Comparison of ENCODE assay signal across 38 cellular contexts in genomic region chr4:151895671-151896070, GRCh38.
"Had no signal": no experiment of that assay in that cellular context is flagged by ENCODE, and none has a peak within 500 bp of the region (broad histone marks: within the 10 kb centered on the region; RNA-seq: fewer than 3 reads in every experiment).

No MANE protein-coding gene starts in this region.

- H3K4me1 ChIP-seq: adrenal gland, ascending aorta, body of pancreas, breast epithelium had no signal

- DNase-seq: activated effector memory CD4-positive, alpha-beta T cell treated with anti-CD3 and anti-CD28 coated beads, Interleukin-2, amount 50 U/mL, for 16 hours; activated effector memory CD4-positive, alpha-beta T cell treated with Interleukin-2 at 50 U/mL for 16 hours; activated gamma-delta T cell; activated gamma-delta T cell treated with Interleukin-2 at 50 U/mL for 16 hours; activated naive CD4-positive, alpha-beta T cell; activated naive CD4-positive, alpha-beta T cell treated with anti-CD3 and anti-CD28 coated beads for 36 hours; activated naive CD4-positive, alpha-beta T cell treated with anti-CD3 and anti-CD28 coated beads, Interleukin-2, amount 10 ng/mL, durations not matched to agents 7 days and 5 days; activated naive CD4-positive, alpha-beta T cell treated with anti-CD3 and anti-CD28 coated beads, Interleukin-2, amount 50 U/mL, for 16 hours; activated naive CD4-positive, alpha-beta T cell treated with Interleukin-2 at 50 U/mL for 16 hours; activated naive CD8-positive, alpha-beta T cell treated with anti-CD3 and anti-CD28 coated beads for 36 hours; activated naive CD8-positive, alpha-beta T cell treated with anti-CD3 and anti-CD28 coated beads, Interleukin-2, amount 10 ng/mL, durations not matched to agents 7 days and 5 days; activated naive CD8-positive, alpha-beta T cell treated with anti-CD3 and anti-CD28 coated beads, Interleukin-2, amount 50 U/mL, for 24 hours; activated T-cell treated with anti-CD3 and anti-CD28 coated beads, Interleukin-2, amount 50 U/mL, for 1 hour; activated T-cell treated with anti-CD3 and anti-CD28 coated beads, Interleukin-2, amount 50 U/mL, for 24 hours; activated T-cell treated with anti-CD3 and anti-CD28 coated beads, Interleukin-2, amount 50 U/mL, for 4 hours; activated T-cell treated with anti-CD3 and anti-CD28 coated beads, Interleukin-2, amount 50 U/mL, for 48 hours; activated T-cell treated with anti-CD3 and anti-CD28 coated beads, Interleukin-2, amount 50 U/mL, for 72 hours; adrenal gland; amniotic stem cell; amygdala; anterior cingulate cortex; aorta; body of pancreas; brain microvascular endothelial cell; caudate nucleus; central memory CD4-positive, alpha-beta T cell; cerebellar nuclear complex had no signal

- H3K36me3 ChIP-seq: adrenal gland, ascending aorta, brain microvascular endothelial cell, breast epithelium, cardiac muscle cell had no signal

- H3K27me3 Mint-ChIP-seq: activated naive CD4-positive, alpha-beta T cell treated with anti-CD3 and anti-CD28 coated beads, Interleukin-2, amount 50 U/mL, for 24 hours; activated naive CD8-positive, alpha-beta T cell; activated naive CD8-positive, alpha-beta T cell treated with anti-CD3 and anti-CD28 coated beads for 36 hours; activated naive CD8-positive, alpha-beta T cell treated with anti-CD3 and anti-CD28 coated beads, Interleukin-2, amount 10 ng/mL, durations not matched to agents 7 days and 5 days; activated naive CD8-positive, alpha-beta T cell treated with anti-CD3 and anti-CD28 coated beads, Interleukin-2, amount 50 U/mL, for 24 hours; activated T-cell treated with anti-CD3 and anti-CD28 coated beads, Interleukin-2, amount 50 U/mL, for 24 hours; activated T-helper 17 cell treated with anti-CD3 and anti-CD28 coated beads, Interleukin-2, amount 50 U/mL, for 72 hours; central memory CD8-positive, alpha-beta T cell had no signal

- H3K27ac Mint-ChIP-seq: activated naive CD4-positive, alpha-beta T cell treated with anti-CD3 and anti-CD28 coated beads for 36 hours; activated naive CD4-positive, alpha-beta T cell treated with anti-CD3 and anti-CD28 coated beads, Interleukin-2, amount 10 ng/mL, durations not matched to agents 7 days and 5 days; activated naive CD4-positive, alpha-beta T cell treated with anti-CD3 and anti-CD28 coated beads, Interleukin-2, amount 50 U/mL, for 24 hours; activated naive CD4-positive, alpha-beta T cell treated with anti-CD3 and anti-CD28 coated beads, Interleukin-2, amount 50 U/mL, for 72 hours; activated naive CD8-positive, alpha-beta T cell; activated naive CD8-positive, alpha-beta T cell treated with anti-CD3 and anti-CD28 coated beads for 36 hours; activated naive CD8-positive, alpha-beta T cell treated with anti-CD3 and anti-CD28 coated beads, Interleukin-2, amount 10 ng/mL, durations not matched to agents 7 days and 5 days; activated naive CD8-positive, alpha-beta T cell treated with anti-CD3 and anti-CD28 coated beads, Interleukin-2, amount 50 U/mL, for 24 hours; activated T-cell treated with anti-CD3 and anti-CD28 coated beads, Interleukin-2, amount 50 U/mL, for 24 hours; activated T-cell treated with anti-CD3 and anti-CD28 coated beads, Interleukin-2, amount 50 U/mL, for 72 hours; activated T-helper 1 cell treated with anti-CD3 and anti-CD28 coated beads, Interleukin-12 subunit alpha, Interleukin-12 subunit beta, Interleukin-2, Interleukin-4 antibody, amounts not matched to agents 30 ng/mL and 10 ng/mL and 1 ng/mL, durations not matched to agents 14 hours and 24 hours and 36 hours; activated T-helper 17 cell treated with anti-CD3 and anti-CD28 coated beads, Interleukin-2, amount 50 U/mL, for 72 hours; activated T-helper 2 cell treated with anti-CD3 and anti-CD28 coated beads, Interferon-gamma antibody, Interleukin-2, Interleukin-4, amounts not matched to agents 10 μg/mL and 5 μg/mL and 100 μg/mL, durations not matched to agents 14 hours and 24 hours and 36 hours; brain had no signal

- H3K27ac ChIP-seq: adrenal gland, ascending aorta, body of pancreas, brain microvascular endothelial cell, breast epithelium, cardiac muscle cell had no signal

- H3K36me3 Mint-ChIP-seq: activated naive CD4-positive, alpha-beta T cell treated with anti-CD3 and anti-CD28 coated beads, Interleukin-2, amount 10 ng/mL, durations not matched to agents 7 days and 5 days; activated naive CD4-positive, alpha-beta T cell treated with anti-CD3 and anti-CD28 coated beads, Interleukin-2, amount 50 U/mL, for 24 hours; activated naive CD4-positive, alpha-beta T cell treated with anti-CD3 and anti-CD28 coated beads, Interleukin-2, amount 50 U/mL, for 72 hours; activated naive CD8-positive, alpha-beta T cell treated with anti-CD3 and anti-CD28 coated beads for 36 hours; brain had no signal

- H3K4me3 Mint-ChIP-seq: activated naive CD4-positive, alpha-beta T cell treated with anti-CD3 and anti-CD28 coated beads for 36 hours; activated naive CD4-positive, alpha-beta T cell treated with anti-CD3 and anti-CD28 coated beads, Interleukin-2, amount 10 ng/mL, durations not matched to agents 7 days and 5 days; activated naive CD4-positive, alpha-beta T cell treated with anti-CD3 and anti-CD28 coated beads, Interleukin-2, amount 50 U/mL, for 24 hours; activated naive CD8-positive, alpha-beta T cell; activated naive CD8-positive, alpha-beta T cell treated with anti-CD3 and anti-CD28 coated beads for 36 hours; activated naive CD8-positive, alpha-beta T cell treated with anti-CD3 and anti-CD28 coated beads, Interleukin-2, amount 10 ng/mL, durations not matched to agents 7 days and 5 days; activated naive CD8-positive, alpha-beta T cell treated with anti-CD3 and anti-CD28 coated beads, Interleukin-2, amount 50 U/mL, for 24 hours; activated T-cell treated with anti-CD3 and anti-CD28 coated beads, Interleukin-2, amount 50 U/mL, for 24 hours; activated T-cell treated with anti-CD3 and anti-CD28 coated beads, Interleukin-2, amount 50 U/mL, for 4 hours; activated T-cell treated with anti-CD3 and anti-CD28 coated beads, Interleukin-2, amount 50 U/mL, for 72 hours; activated T-helper 1 cell treated with anti-CD3 and anti-CD28 coated beads, Interleukin-12 subunit alpha, Interleukin-12 subunit beta, Interleukin-2, Interleukin-4 antibody, amounts not matched to agents 30 ng/mL and 10 ng/mL and 1 ng/mL, durations not matched to agents 14 hours and 24 hours and 36 hours; activated T-helper 17 cell treated with anti-CD3 and anti-CD28 coated beads, Interleukin-2, amount 50 U/mL, for 72 hours; brain; central memory CD8-positive, alpha-beta T cell had no signal

- H3K9me3 ChIP-seq: adrenal gland, ascending aorta, body of pancreas, breast epithelium had no signal

- H3K9me3 Mint-ChIP-seq: activated naive CD4-positive, alpha-beta T cell treated with anti-CD3 and anti-CD28 coated beads for 36 hours; activated naive CD4-positive, alpha-beta T cell treated with anti-CD3 and anti-CD28 coated beads, Interleukin-2, amount 50 U/mL, for 24 hours; activated naive CD8-positive, alpha-beta T cell treated with anti-CD3 and anti-CD28 coated beads for 36 hours; activated naive CD8-positive, alpha-beta T cell treated with anti-CD3 and anti-CD28 coated beads, Interleukin-2, amount 50 U/mL, for 24 hours; activated T-cell treated with anti-CD3 and anti-CD28 coated beads, Interleukin-2, amount 50 U/mL, for 24 hours; activated T-cell treated with anti-CD3 and anti-CD28 coated beads, Interleukin-2, amount 50 U/mL, for 4 hours; activated T-helper 2 cell treated with anti-CD3 and anti-CD28 coated beads, Interferon-gamma antibody, Interleukin-2, Interleukin-4, amounts not matched to agents 10 μg/mL and 5 μg/mL and 100 μg/mL, durations not matched to agents 14 hours and 24 hours and 36 hours had no signal

- H3K4me3 ChIP-seq: adrenal gland, ascending aorta, body of pancreas, breast epithelium, cardiac muscle cell had no signal

- H3K27me3 ChIP-seq: adrenal gland, ascending aorta, body of pancreas, brain microvascular endothelial cell, breast epithelium, cardiac muscle cell had no signal

- ATAC-seq: activated naive CD4-positive, alpha-beta T cell treated with anti-CD3 and anti-CD28 coated beads, Interleukin-2, amount 50 U/mL, for 72 hours; activated naive CD8-positive, alpha-beta T cell treated with anti-CD3 and anti-CD28 coated beads, Interleukin-2, amount 50 U/mL, for 24 hours; activated T-cell treated with anti-CD3 and anti-CD28 coated beads, Interleukin-2, amount 50 U/mL, for 4 hours; activated T-cell treated with anti-CD3 and anti-CD28 coated beads, Interleukin-2, amount 50 U/mL, for 72 hours; activated T-helper 17 cell treated with anti-CD3 and anti-CD28 coated beads, Interleukin-2, amount 50 U/mL, for 72 hours; body of pancreas had no signal

- H3K4me1 Mint-ChIP-seq: activated naive CD4-positive, alpha-beta T cell treated with anti-CD3 and anti-CD28 coated beads, Interleukin-2, amount 10 ng/mL, durations not matched to agents 7 days and 5 days; activated naive CD4-positive, alpha-beta T cell treated with anti-CD3 and anti-CD28 coated beads, Interleukin-2, amount 50 U/mL, for 24 hours; activated naive CD8-positive, alpha-beta T cell treated with anti-CD3 and anti-CD28 coated beads for 36 hours; activated naive CD8-positive, alpha-beta T cell treated with anti-CD3 and anti-CD28 coated beads, Interleukin-2, amount 10 ng/mL, durations not matched to agents 7 days and 5 days; activated naive CD8-positive, alpha-beta T cell treated with anti-CD3 and anti-CD28 coated beads, Interleukin-2, amount 50 U/mL, for 24 hours; activated T-helper 17 cell treated with anti-CD3 and anti-CD28 coated beads, Interleukin-2, amount 50 U/mL, for 72 hours; brain; central memory CD8-positive, alpha-beta T cell had no signal
